ENCODE assay signal across 15 cellular contexts in genomic region chr1:158145173-158145719, GRCh38. TPM values are rescaled to one million over a fixed set of nuclear protein-coding genes. Genes with fewer than 3 reads are reported as not detected.
DNase-seq lines count a peak whose midpoint lies in the region; ATAC-seq and TF ChIP-seq lines count a peak whose summit lies in the region.
"Had no signal": no experiment of that assay in that cellular context is flagged by ENCODE, and none has a peak within 500 bp of the region (broad histone marks: within the 10 kb centered on the region; RNA-seq: fewer than 3 reads in every experiment).

No MANE protein-coding gene starts in this region.

- CTCF ChIA-PET in MCF 10A (lab: Yijun Ruan, JAX): interaction anchor here (0.5 to 6.3 kb wide), 21 partner anchors 10 to 1886 kb away, joined by 3 to 40 read pairs (median 4); no protein-coding TSS in a partner anchor
- CTCF ChIA-PET in CD4-positive, alpha-beta memory T cell (lab: Charles Lee; ENCODE audit: partially characterized antibody): no interaction called here

- no TSS peak for BruUV-seq in MCF 10A (replicated peaks; lab: Mats Ljungman, UMichigan)

- H3K36me3 ChIP-seq in heart right ventricle: no peaks in the 10 kb centered on the region
- no peaks in the 10 kb centered on the region for H3K36me3 ChIP-seq in testis (ENCODE audit: low read depth, missing control alignments)
- no peaks in the 10 kb centered on the region for H3K36me3 ChIP-seq in CD4-positive, alpha-beta memory T cell (ENCODE audit: insufficient read depth, low read length)

- TF ChIP-seq POLR2A in testis (IDR thresholded peaks at IDR 0.05): no peak

- peaks cover 44% of the 10 kb centered on the region for H3K4me1 Mint-ChIP-seq in MCF 10A (ENCODE audit: insufficient read depth, unreplicated experiment)
- peaks cover 18 to 28% (median 21%) of the 10 kb centered on the region in 4 donors for H3K4me1 Mint-ChIP-seq in CD4-positive, alpha-beta memory T cell

- no peak for TF ChIP-seq CTCF in MCF 10A (IDR thresholded peaks at IDR 0.05; ENCODE audit: unreplicated experiment)
- no peak for TF ChIP-seq CTCF in heart right ventricle (IDR thresholded peaks at IDR 0.05)
- no peak for TF ChIP-seq CTCF in testis (IDR thresholded peaks at IDR 0.05)

- no peaks in the 10 kb centered on the region for H3K36me3 Mint-ChIP-seq in MCF 10A (ENCODE audit: insufficient read depth, unreplicated experiment)
- H3K36me3 Mint-ChIP-seq in CD4-positive, alpha-beta memory T cell: peaks cover 0 to 4% of the 10 kb centered on the region in 2 donors

- H3K4me3 ChIP-seq in heart right ventricle (no peak overlapping the region), testis (no peak overlapping the region)
- H3K4me3 ChIP-seq in CD4-positive, alpha-beta memory T cell (ENCODE audit: low read length in 2 of 2): no peak overlapping the region

- H3K27me3 ChIP-seq in heart right ventricle (no peaks in the 10 kb centered on the region), testis (no peaks in the 10 kb centered on the region)
- H3K27me3 ChIP-seq in CD4-positive, alpha-beta memory T cell (ENCODE audit: insufficient read depth, low read length): no peaks in the 10 kb centered on the region

- H3K4me3 Mint-ChIP-seq in MCF 10A (ENCODE audit: unreplicated experiment): no peak overlapping the region
- H3K4me3 Mint-ChIP-seq in CD4-positive, alpha-beta memory T cell: no peak overlapping the region

- H3K27ac ChIP-seq in heart right ventricle: peak overlapping the region; percentile 24 to 87 (median 74)
- H3K27ac ChIP-seq in testis: peak overlapping the region in 1 of 2 donors; percentile 21
- H3K27ac ChIP-seq in CD4-positive, alpha-beta memory T cell (ENCODE audit: low read depth, low read length): no peak overlapping the region

- ATAC-seq in heart right ventricle (peak in 7 of 8 donors; percentile 3 to 57 (median 34)), GM19452 (IDR thresholded peaks at IDR 0.05; ENCODE audit: unreplicated experiment) (no peak)

- H3K27me3 Mint-ChIP-seq in MCF 10A (ENCODE audit: insufficient read depth, unreplicated experiment): no peaks in the 10 kb centered on the region
- no peaks in the 10 kb centered on the region for H3K27me3 Mint-ChIP-seq in CD4-positive, alpha-beta memory T cell

- H3K4me1 ChIP-seq in heart right ventricle (peaks cover 11 to 58% (median 47%) of the 10 kb centered on the region in 9 donors), testis (peaks cover 17% of the 10 kb centered on the region)
- H3K4me1 ChIP-seq in CD4-positive, alpha-beta memory T cell (ENCODE audit: insufficient read depth, low read length): peaks cover 12% of the 10 kb centered on the region

- intact Hi-C loops in MCF 10A (cut with micrococcal nuclease) (no loop called here), heart right ventricle (cut with DNase I) (no loop called here), testis (cut with DNase I; ENCODE audit: low total_unique reads) (no loop called here)
- intact Hi-C loops in CD4-positive, alpha-beta memory T cell (cut with micrococcal nuclease): no loop called here

- DNase-seq in HS-5 (ENCODE audit: low read depth): peak; percentile 42
- peak; percentile 98 for DNase-seq in MCF 10A (ENCODE audit: unreplicated experiment)
- peak; percentile 65 to 84 for DNase-seq in heart right ventricle
- DNase-seq in testis: peak; percentile 81
- no peak for DNase-seq in CD4-positive, alpha-beta memory T cell
- DNase-seq in SW 1271 (lab: John Stamatoyannopoulos, UW): no peak
- no peak for DNase-seq in hippocampal formation (lab: John Stamatoyannopoulos, UW)
- DNase-seq: activated T-cell treated with anti-CD3 and anti-CD28 coated beads, Interleukin-2, amount 50 U/mL, for 48 hours; effector memory CD4-positive, alpha-beta T cell; GDM1; KG1; NCI-H69; stimulated activated CD4-positive, alpha-beta T cell treated with anti-CD3 and anti-CD28 coated beads, Interleukin-15, amount 100 ng/mL, for 24 hours had no signal

- H3K9me3 ChIP-seq in heart right ventricle (no peaks in the 10 kb centered on the region), testis (no peaks in the 10 kb centered on the region)
- H3K9me3 ChIP-seq in CD4-positive, alpha-beta memory T cell (ENCODE audit: control insufficient read depth in 1 of 2, low read length in 2 of 2): no peaks in the 10 kb centered on the region

- no peaks in the 10 kb centered on the region for H3K9me3 Mint-ChIP-seq in MCF 10A (ENCODE audit: unreplicated experiment)
- H3K9me3 Mint-ChIP-seq in CD4-positive, alpha-beta memory T cell: peaks cover 0 to 2% (median 0%) of the 10 kb centered on the region in 8 donors

- POLR2A ChIA-PET in MCF 10A (lab: Yijun Ruan, JAX): interaction anchor here (0.6 to 1.3 kb wide), 7 partner anchors 11 to 855 kb away, joined by 3 to 6 read pairs (median 3); partner anchors contain the start of gene CD1D
- POLR2A ChIA-PET in CD4-positive, alpha-beta memory T cell (lab: Charles Lee; ENCODE audit: partially characterized antibody): no interaction called here

- H3K27ac Mint-ChIP-seq in MCF 10A (ENCODE audit: low read depth, unreplicated experiment): peak overlapping the region; percentile 21
- no peak overlapping the region for H3K27ac Mint-ChIP-seq in CD4-positive, alpha-beta memory T cell

RNA-seq across cellular contexts. Expression of gene CD1D, which starts 35.4 kb away (rescaled TPM):
- total RNA-seq in MCF 10A (2022) (0.19 and 0.22 TPM in 2 replicates), heart right ventricle (1 to 10 TPM in 8 of 10 donors, under 1 TPM in 2; 0.67 to 5.9 (median 2.0) TPM), testis (1 to 10 TPM; 2.5 to 3.1 TPM)
- polyA plus RNA-seq in heart right ventricle (1 to 10 TPM; 1.8 to 4.6 TPM), testis (ENCODE audit: insufficient read depth, low read depth, low replicate concordance) (6.6 TPM)
- total RNA-seq in CD4-positive, alpha-beta memory T cell: not detected
- under 1 TPM in 1 of 2 donors, not detected in 1; 0.08 TPM for polyA plus RNA-seq in CD4-positive, alpha-beta memory T cell
- total RNA-seq: T-helper 2 cell treated with Interferon-gamma antibody and Interleukin-4, amounts not matched to agents 100 ng/mL and 5 ng/mL, for 36 hours had no signal

Comparison
In these comparisons a context has a peak if more than half of its experiments do, and no peak if none do; other contexts are left out.
1. DNase-seq: peak in HS-5 (single experiment), MCF 10A (single experiment), heart right ventricle (2 of 2) and testis (single experiment); none in CD4-positive, alpha-beta memory T cell (0 of 5), SW 1271 (0 of 2) and hippocampal formation (0 of 2).